ENCODE assay signal across 22 cellular contexts in the genomic region with DNA sequence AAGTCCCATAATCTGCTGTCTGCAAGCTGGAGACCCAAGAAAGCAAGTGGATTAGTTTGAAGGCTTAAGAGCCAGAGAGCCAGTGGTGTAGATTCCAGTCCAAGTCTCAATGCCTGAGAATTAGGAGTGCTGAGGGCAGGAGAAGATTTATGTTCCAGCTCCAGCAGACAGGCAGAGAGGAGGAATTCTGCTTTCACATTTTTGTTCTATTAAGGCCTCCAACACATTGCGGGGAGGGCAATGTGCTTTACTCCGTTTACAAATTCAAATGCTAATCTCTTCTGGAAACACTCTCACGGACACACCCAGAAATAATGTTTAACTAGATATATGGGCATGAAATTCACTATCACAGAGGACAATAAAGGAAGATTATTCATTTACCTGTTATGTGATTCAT. TPM values are rescaled to one million over a fixed set of nuclear protein-coding genes. Genes with fewer than 3 reads are reported as not detected.
DNase-seq lines count a peak whose midpoint lies in the region; ATAC-seq and TF ChIP-seq lines count a peak whose summit lies in the region.
"Had no signal": no experiment of that assay in that cellular context is flagged by ENCODE, and none has a peak within 500 bp of the region (broad histone marks: within the 10 kb centered on the region; RNA-seq: fewer than 3 reads in every experiment).

No MANE protein-coding gene starts in this region.

- no peaks in the 10 kb centered on the region for H3K27me3 ChIP-seq in psoas muscle (ENCODE audit: insufficient read depth in 3 of 3, low read length in 2 of 3)
- H3K27me3 ChIP-seq in gastroesophageal sphincter = no peaks in the 10 kb centered on the region

- H3K9me3 ChIP-seq in psoas muscle (no peaks in the 10 kb centered on the region), gastroesophageal sphincter (peaks cover 0 to 4% (median 0%) of the 10 kb centered on the region in 3 donors)
- H3K9me3 ChIP-seq: SK-N-SH had no signal

- no peak for TF ChIP-seq POLR2A in gastroesophageal sphincter (IDR thresholded peaks at IDR 0.05)

- DNase-seq in ELF-1 (ENCODE audit: low read depth, low spot score) (peak; percentile 21), NCI-H82 treated with DMSO at 0.1 percent for 48 hours (lab: John Stamatoyannopoulos, UW; ENCODE audit: unreplicated experiment) (peak; percentile 86), psoas muscle (no peak), GM10266 (ENCODE audit: extremely low spot score) (no peak), GF-D8 (lab: John Stamatoyannopoulos, UW) (no peak)
- DNase-seq: ACHN; CD4-positive, alpha-beta T cell; GM23248; MM.1S; NCI-H1105; NCI-H1694 treated with DMSO at 0.1 percent for 48 hours; NCI-H345; NCI-H748 treated with DMSO at 0.1 percent for 48 hours; Right ventricle myocardium superior; SK-N-SH had no signal

- no peak for TF ChIP-seq EP300 in gastroesophageal sphincter (IDR thresholded peaks at IDR 0.05)

- no peak overlapping the region for H3K27ac ChIP-seq in psoas muscle
- no peak overlapping the region for H3K27ac ChIP-seq in gastroesophageal sphincter
- H3K27ac ChIP-seq: GM23248, KMS-11 had no signal

- intact Hi-C loops in psoas muscle (cut with DNase I) = no loop called here

- 30 to 46% (median 34%) methylated on average over 3 of the region's 3 CpGs for WGBS in psoas muscle, 3 donors
- 74 to 85% methylated on average over 3 of the region's 3 CpGs for WGBS in gastroesophageal sphincter (ENCODE audit: low coverage in 1 of 2), 2 donors

- peak; percentile 55 for ATAC-seq in esophagus mucosa
- peak in 2 of 4 donors; percentile 54 to 59 for ATAC-seq in psoas muscle
- ATAC-seq in gastroesophageal sphincter = no peak
- no peak for ATAC-seq in HG02610 (IDR thresholded peaks at IDR 0.05; ENCODE audit: unreplicated experiment)
- ATAC-seq: GM12878, HepG2, Panc1 had no signal

- H3K4me1 ChIP-seq in psoas muscle (peaks cover 20% of the 10 kb centered on the region), gastroesophageal sphincter (no peaks in the 10 kb centered on the region)

- H3K36me3 ChIP-seq in psoas muscle (ENCODE audit: insufficient read depth in 1 of 2, low read depth in 1 of 2) (no peaks in the 10 kb centered on the region), gastroesophageal sphincter (peaks cover 0 to 7% of the 10 kb centered on the region in 2 donors)

- H3K4me3 ChIP-seq in psoas muscle (peak overlapping the region; percentile 6), gastroesophageal sphincter (no peak overlapping the region)
- H3K4me3 ChIP-seq: GM12878, GM23248 had no signal

- TF ChIP-seq CTCF in psoas muscle (IDR thresholded peaks at IDR 0.05) = no peak
- no peak for TF ChIP-seq CTCF in GM10266 (IDR thresholded peaks at IDR 0.05; ENCODE audit: control insufficient read depth, insufficient read depth, low read depth, missing control alignments)
- TF ChIP-seq CTCF in gastroesophageal sphincter (IDR thresholded peaks at IDR 0.05) = no peak

RNA-seq across cellular contexts. Expression of a gene that starts 54.0 kb away (rescaled TPM):
- total RNA-seq in esophagus mucosa (17.4 TPM), psoas muscle (10 to 100 TPM; 18.0 to 26.0 (median 20.6) TPM), gastroesophageal sphincter (10 to 100 TPM in 3 of 4 donors, 1 to 10 TPM in 1; 5.4 to 46.2 (median 17.7) TPM)
- polyA plus RNA-seq in psoas muscle = 1 to 10 TPM; 5.5 to 7.4 (median 5.8) TPM

Comparison
In these comparisons a context has a peak if more than half of its experiments do, and no peak if none do; other contexts are left out.
1. DNase-seq: peak in ELF-1 (single experiment) and NCI-H82 treated with DMSO at 0.1 percent for 48 hours (single experiment); none in psoas muscle (0 of 2), GM10266 (single experiment) and GF-D8 (single experiment).